In genomic region chr1:6612641-6613360, GRCh38 we compare ENCODE assay signal across 8 cellular contexts. TPM values are rescaled to one million over a fixed set of nuclear protein-coding genes. Genes with fewer than 3 reads are reported as not detected.
DNase-seq lines count a peak whose midpoint lies in the region; ATAC-seq and TF ChIP-seq lines count a peak whose summit lies in the region.

No MANE protein-coding gene starts in this region.

- peak overlapping the region; percentile 89 for H3K27ac ChIP-seq in GM23248
- H3K27ac ChIP-seq in prostate gland: peak overlapping the region; percentile 96 to 99

- peaks cover 12% of the 10 kb centered on the region; the same call in 1 of the 2 replicates for H3F3A ChIP-seq in GM23248 (ENCODE audit: insufficient read depth)

- H3K36me3 Mint-ChIP-seq in activated naive CD4-positive, alpha-beta T cell treated with anti-CD3 and anti-CD28 coated beads, Interleukin-2, amount 50 U/mL, for 72 hours: peaks cover 6 to 9% of the 10 kb centered on the region in 2 donors

- peak in 1 of 4 experiments; percentile 15 for TF ChIP-seq CTCF in prostate gland (IDR thresholded peaks at IDR 0.05)

- H3K79me2 ChIP-seq in GM23248 (ENCODE audit: insufficient read depth): peaks cover 69% of the 10 kb centered on the region

- 1% methylated on average over 42 to 67 of the region's 67 CpGs for WGBS in GM23248 (ENCODE audit: low coverage in 1 of 2, low lambda C conversion rate in 2 of 2, missing lambda C conversion rate in 2 of 2), 2 experiments
- under 1% methylated on average over 33 of the region's 67 CpGs for WGBS in prostate gland

- no peaks in the 10 kb centered on the region for H3K27me3 ChIP-seq in GM23248 (replicated peaks; ENCODE audit: insufficient read depth)
- no peaks in the 10 kb centered on the region for H3K27me3 ChIP-seq in MG63
- H3K27me3 ChIP-seq in prostate gland (replicated peaks; ENCODE audit: insufficient read depth): no peaks in the 10 kb centered on the region

- H3K36me3 ChIP-seq in GM23248 (ENCODE audit: low read depth) (no peaks in the 10 kb centered on the region), MG63 (peaks cover 18% of the 10 kb centered on the region), prostate gland (no peaks in the 10 kb centered on the region)

- peak; percentile 55 to 56 for ATAC-seq in activated naive CD4-positive, alpha-beta T cell treated with anti-CD3 and anti-CD28 coated beads, Interleukin-2, amount 50 U/mL, for 72 hours
- peak; percentile 67 for ATAC-seq in left ventricle myocardium superior

- H3K9me3 Mint-ChIP-seq in activated naive CD4-positive, alpha-beta T cell treated with anti-CD3 and anti-CD28 coated beads, Interleukin-2, amount 50 U/mL, for 72 hours: no peaks in the 10 kb centered on the region

- H3K4me2 ChIP-seq in GM23248 (ENCODE audit: unreplicated experiment): peak overlapping the region; percentile 87

- in situ Hi-C loops in GM23248 (cut with MboI): no loop called here

- DNase-seq in activated T-cell treated with anti-CD3 and anti-CD28 coated beads for 24 hours (ENCODE audit: low read depth) (peak; percentile 23), activated T-cell treated with anti-CD3 and anti-CD28 coated beads for 4 hours (no peak), GM23248 (peak; percentile 83), MG63 (peak; percentile 55), left ventricle myocardium superior (peak; percentile 62), prostate gland (ENCODE audit: low spot score) (no peak), iPS-NIHi11 (ENCODE audit: low spot score) (no peak)
- DNase-seq in activated naive CD4-positive, alpha-beta T cell treated with anti-CD3 and anti-CD28 coated beads, Interleukin-2, amount 50 U/mL, for 72 hours (ENCODE audit: low spot score in 2 of 2): peak in 1 of 2 donors; percentile 72

- intact Hi-C loops in left ventricle myocardium superior (cut with micrococcal nuclease) (no loop called here), prostate gland (cut with DNase I) (no loop called here)

- no peaks in the 10 kb centered on the region for H3K9me2 ChIP-seq in GM23248 (ENCODE audit: insufficient read depth)

- peak overlapping the region; percentile 91 for H3K4me3 ChIP-seq in GM23248
- H3K4me3 ChIP-seq in MG63: peak overlapping the region; percentile 57
- peak overlapping the region; percentile 100 for H3K4me3 ChIP-seq in prostate gland

- TF ChIP-seq POLR2A in prostate gland (IDR thresholded peaks at IDR 0.05): peak; percentile 39

- peak overlapping the region; percentile 78 to 90 for H3K27ac Mint-ChIP-seq in activated naive CD4-positive, alpha-beta T cell treated with anti-CD3 and anti-CD28 coated beads, Interleukin-2, amount 50 U/mL, for 72 hours

- H3K4me1 ChIP-seq in GM23248 (ENCODE audit: insufficient read depth): peaks cover 13% of the 10 kb centered on the region; the same call in 1 of the 2 replicates
- H3K4me1 ChIP-seq in prostate gland (replicated peaks): peaks cover 4% of the 10 kb centered on the region

- H4K20me1 ChIP-seq in GM23248 (ENCODE audit: insufficient read depth): no peaks in the 10 kb centered on the region

- H3K9me3 ChIP-seq in GM23248 (ENCODE audit: low read depth) (no peaks in the 10 kb centered on the region), MG63 (no peaks in the 10 kb centered on the region), prostate gland (no peaks in the 10 kb centered on the region)

- H2AFZ ChIP-seq in GM23248: peak overlapping the region; percentile 82

- H3K9ac ChIP-seq in GM23248: peak overlapping the region; percentile 86

RNA-seq across cellular contexts. Expression of gene PHF13, which starts 0.7 kb away (rescaled TPM):
- 21.3 and 21.5 TPM in 2 replicates for total RNA-seq in GM23248 (2014; rRNA removed; shearing (Covaris generic))
- polyA plus RNA-seq in GM23248 (2016; fragmentation: Nextera tagmentation; extraction: Ambion mirVana): 11.2 and 11.6 TPM in 2 replicates
- total RNA-seq in MG63 (2014; rRNA removed; shearing (Covaris generic); ENCODE audit: low replicate concordance): 15.1 and 20.0 TPM in 2 replicates
- 10 to 100 TPM; 15.5 to 33.4 TPM for total RNA-seq in activated naive CD4-positive, alpha-beta T cell treated with anti-CD3 and anti-CD28 coated beads, Interleukin-2, amount 50 U/mL, for 72 hours
- total RNA-seq in left ventricle myocardium superior (7.5 TPM), prostate gland (10 to 100 TPM; 13.8 to 79.2 TPM)

RNA-seq across cellular contexts. Expression of gene KLHL21, which starts 10.1 kb away (rescaled TPM):
- 39.3 and 52.9 TPM in 2 replicates for total RNA-seq in GM23248 (2014; rRNA removed; shearing (Covaris generic))
- 16.6 and 17.7 TPM in 2 replicates for polyA plus RNA-seq in GM23248 (2016; fragmentation: Nextera tagmentation; extraction: Ambion mirVana)
- 27.8 and 32.0 TPM in 2 replicates for total RNA-seq in MG63 (2014; rRNA removed; shearing (Covaris generic); ENCODE audit: low replicate concordance)
- 10 to 100 TPM; 22.9 to 38.9 TPM for total RNA-seq in activated naive CD4-positive, alpha-beta T cell treated with anti-CD3 and anti-CD28 coated beads, Interleukin-2, amount 50 U/mL, for 72 hours
- total RNA-seq in left ventricle myocardium superior (131 TPM), prostate gland (100 to 1,000 TPM in 1 of 2 donors, 10 to 100 TPM in 1; 67.1 to 111 TPM)

RNA-seq across cellular contexts. Expression of gene THAP3, which starts 11.9 kb away (rescaled TPM):
- 14.5 and 18.8 TPM in 2 replicates for total RNA-seq in GM23248 (2014; rRNA removed; shearing (Covaris generic))
- 19.0 and 19.5 TPM in 2 replicates for polyA plus RNA-seq in GM23248 (2016; fragmentation: Nextera tagmentation; extraction: Ambion mirVana)
- total RNA-seq in MG63 (2014; rRNA removed; shearing (Covaris generic); ENCODE audit: low replicate concordance): 26.6 and 29.0 TPM in 2 replicates
- 10 to 100 TPM; 20.2 to 52.6 TPM for total RNA-seq in activated naive CD4-positive, alpha-beta T cell treated with anti-CD3 and anti-CD28 coated beads, Interleukin-2, amount 50 U/mL, for 72 hours
- total RNA-seq in left ventricle myocardium superior (14.9 TPM), prostate gland (10 to 100 TPM; 37.6 to 42.1 TPM)

RNA-seq across cellular contexts. Expression of gene ZBTB48, which starts 33.0 kb away (rescaled TPM):
- total RNA-seq in GM23248 (2014; rRNA removed; shearing (Covaris generic)): 16.4 and 31.7 TPM in 2 replicates
- polyA plus RNA-seq in GM23248 (2016; fragmentation: Nextera tagmentation; extraction: Ambion mirVana): 11.2 and 15.4 TPM in 2 replicates
- total RNA-seq in MG63 (2014; rRNA removed; shearing (Covaris generic); ENCODE audit: low replicate concordance): 20.6 and 32.5 TPM in 2 replicates
- total RNA-seq in activated naive CD4-positive, alpha-beta T cell treated with anti-CD3 and anti-CD28 coated beads, Interleukin-2, amount 50 U/mL, for 72 hours: 10 to 100 TPM; 22.8 to 25.8 TPM
- 13.3 TPM for total RNA-seq in left ventricle myocardium superior
- 10 to 100 TPM; 41.3 to 51.0 TPM for total RNA-seq in prostate gland

RNA-seq across cellular contexts. Expression of gene TAS1R1, which starts 57.7 kb away (rescaled TPM):
- not detected in 2 replicates for total RNA-seq in GM23248 (2014; rRNA removed; shearing (Covaris generic))
- not detected in 2 replicates for polyA plus RNA-seq in GM23248 (2016; fragmentation: Nextera tagmentation; extraction: Ambion mirVana)
- not detected in 2 replicates for total RNA-seq in MG63 (2014; rRNA removed; shearing (Covaris generic); ENCODE audit: low replicate concordance)
- not detected for total RNA-seq in activated naive CD4-positive, alpha-beta T cell treated with anti-CD3 and anti-CD28 coated beads, Interleukin-2, amount 50 U/mL, for 72 hours
- total RNA-seq in left ventricle myocardium superior: not detected
- 1 to 10 TPM in 1 of 2 donors, not detected in 1; 1.5 TPM for total RNA-seq in prostate gland

Comparison
In these comparisons a context has a peak if more than half of its experiments do, and no peak if none do; other contexts are left out.
1. DNase-seq: peak in activated T-cell treated with anti-CD3 and anti-CD28 coated beads for 24 hours (single experiment), GM23248 (single experiment), MG63 (single experiment) and left ventricle myocardium superior (single experiment); none in activated T-cell treated with anti-CD3 and anti-CD28 coated beads for 4 hours (single experiment), prostate gland (single experiment) and iPS-NIHi11 (single experiment).
2. Peak in every context shown above with its lines, with median percentiles within 50 percentile points of each other: H3K4me3 ChIP-seq.